In the genomic region with DNA sequence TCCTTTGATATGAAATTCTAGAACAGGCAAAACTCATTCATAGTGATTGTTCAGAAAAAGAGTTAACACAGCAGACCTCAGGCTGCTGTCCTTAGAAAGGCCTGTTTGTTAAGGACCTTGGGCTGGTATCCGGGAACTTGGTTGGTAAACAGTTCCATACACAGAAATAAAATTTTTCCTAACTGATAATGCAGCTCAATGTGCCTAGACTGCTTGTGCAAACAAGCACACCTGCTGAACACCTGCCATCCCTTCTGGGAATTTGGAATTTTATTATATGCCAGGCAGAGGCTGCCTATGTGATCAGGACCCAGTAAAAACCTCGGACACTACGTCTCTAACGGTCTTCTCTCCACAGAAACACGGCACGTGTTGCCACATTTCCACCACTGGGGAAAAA, we compare ENCODE assay signal across 29 cellular contexts. TPM values are rescaled to one million over a fixed set of nuclear protein-coding genes. Genes with fewer than 3 reads are reported as not detected.
A peak's percentile ranks its signal among the peaks of the same experiment; 100 is the strongest.
DNase-seq lines count a peak whose midpoint lies in the region; ATAC-seq, FAIRE-seq and TF ChIP-seq lines count a peak whose summit lies in the region.
"Had no signal": no experiment of that assay in that cellular context is flagged by ENCODE, and none has a peak within 500 bp of the region (broad histone marks: within the 10 kb centered on the region; RNA-seq: fewer than 3 reads in every experiment).

No MANE protein-coding gene starts in this region.

- peaks cover 77% of the 10 kb centered on the region for H3K79me2 ChIP-seq in HepG2 (ENCODE audit: insufficient read depth, low read length)

- DNase-seq in DMS153 (lab: John Stamatoyannopoulos, UW) (peak; percentile 76), DMS53 treated with DMSO at 0.1 percent for 48 hours (lab: John Stamatoyannopoulos, UW; ENCODE audit: unreplicated experiment) (peak; percentile 55), NCI-H69 (lab: John Stamatoyannopoulos, UW) (peak; percentile 65), HepG2 (ENCODE audit: low spot score) (no peak)
- DNase-seq: activated CD4-positive, alpha-beta memory T cell treated with anti-CD3 and anti-CD28 coated beads, Interleukin-2, amount 10 ng/mL, durations not matched to agents 7 days and 5 days; activated CD8-positive, alpha-beta memory T cell treated with anti-CD3 and anti-CD28 coated beads, Interleukin-2, amount 50 U/mL, for 48 hours; activated naive CD4-positive, alpha-beta T cell treated with Interleukin-2 at 50 U/mL for 16 hours; adrenal gland; DMS79; gastrocnemius medialis; kidney glomerular epithelial cell; lower lobe of right lung; midbrain; naive thymus-derived CD8-positive, alpha-beta T cell; NCI-H1048; NCI-H187 treated with DMSO at 0.1 percent for 48 hours; NCI-H446; nucleus accumbens; sigmoid colon; stimulated activated CD4-positive, alpha-beta T cell treated with anti-CD3 and anti-CD28 coated beads, Interleukin-4, amount 100 ng/mL, for 24 hours had no signal

- intact Hi-C loops in HepG2 (cut with micrococcal nuclease; ENCODE audit: unreplicated experiment): no loop called here

- no peak overlapping the region for H2AFZ ChIP-seq in HepG2 (ENCODE audit: low read length)
- H2AFZ ChIP-seq: hepatocyte had no signal

- TF ChIP-seq EP300 in HepG2 (IDR thresholded peaks at IDR 0.05; ENCODE audit: low read depth in 2 of 2, low read length in 2 of 2): no peak
- no peak for TF ChIP-seq EP300 in HepG2 (CRISPR knock-in tag; IDR thresholded peaks at IDR 0.05; ENCODE audit: borderline replicate concordance)

- POLR2A ChIA-PET in HepG2 (lab: Yijun Ruan, JAX): no interaction called here

- no peaks in the 10 kb centered on the region for H4K20me1 ChIP-seq in HepG2 (ENCODE audit: insufficient read depth, low read length)

- H3K4me3 ChIP-seq in HepG2 (replicated peaks in 1 of 3; ENCODE audit: insufficient read depth in 1 of 3, low read depth in 2 of 3, low read length in 3 of 3): no peak overlapping the region
- H3K4me3 ChIP-seq: adrenal gland, BLaER1, gastrocnemius medialis, hepatocyte, lower lobe of right lung, sigmoid colon, tibial nerve had no signal

- TF ChIP-seq CTCF in HepG2 (CRISPR knock-in tag; IDR thresholded peaks at IDR 0.05): no peak

- in situ Hi-C loops in HepG2 (cut with HindIII; ENCODE audit: extremely low pct_ligation_motif_present, low pct_unique_long_range_greater_than_20kb): no loop called here

- TF ChIP-seq RAD21 in HepG2 (CRISPR knock-in tag; IDR thresholded peaks at IDR 0.05): no peak

- ATAC-seq in HepG2 (no peak), GM21526 (IDR thresholded peaks at IDR 0.05; ENCODE audit: low FRiP score, unreplicated experiment) (no peak), HG02571 (IDR thresholded peaks at IDR 0.05; ENCODE audit: unreplicated experiment) (no peak), HG02763 (IDR thresholded peaks at IDR 0.05; ENCODE audit: unreplicated experiment) (no peak)
- ATAC-seq: gastrocnemius medialis; lower lobe of right lung; naive thymus-derived CD8-positive, alpha-beta T cell; Right ventricle myocardium inferior had no signal

- H3K9ac ChIP-seq in HepG2 (ENCODE audit: insufficient read depth, low read depth, low read length): no peak overlapping the region
- H3K9ac ChIP-seq: BLaER1 had no signal

- no peaks in the 10 kb centered on the region for H3K27me3 ChIP-seq in HepG2 (ENCODE audit: control insufficient read depth in 1 of 2, insufficient read depth in 2 of 2, low read length in 2 of 2)
- H3K27me3 ChIP-seq: adrenal gland, BLaER1, gastrocnemius medialis, hepatocyte, sigmoid colon, tibial nerve had no signal

- H3K36me3 ChIP-seq in HepG2 (replicated peaks in 1 of 2; ENCODE audit: control insufficient read depth in 1 of 2, insufficient read depth in 2 of 2, low read length in 2 of 2): no peaks in the 10 kb centered on the region; a peak in 1 of 5 replicates
- H3K36me3 ChIP-seq: adrenal gland had no signal

- WGBS in HepG2 (ENCODE audit: low lambda C conversion rate): 78% methylated on average over 6 of the region's 6 CpGs

- no peaks in the 10 kb centered on the region for H3K9me3 ChIP-seq in HepG2 (ENCODE audit: low read length)
- H3K9me3 ChIP-seq: adrenal gland, BLaER1, gastrocnemius medialis, lower lobe of right lung, sigmoid colon, tibial nerve had no signal

- no peak overlapping the region for H3K4me2 ChIP-seq in HepG2 (ENCODE audit: low read depth, low read length)
- H3K4me2 ChIP-seq: BLaER1, hepatocyte had no signal

- peaks cover 45% of the 10 kb centered on the region for H3K4me1 ChIP-seq in HepG2 (ENCODE audit: insufficient read depth, low read length)

- BruUV-seq in HepG2 (replicated peaks; lab: Mats Ljungman, UMichigan): no TSS peak

- CTCF ChIA-PET in HepG2 (lab: Yijun Ruan, JAX; ENCODE audit: low intra/inter-chr PET ratio, low total read pairs): no interaction called here

- no peak for TF ChIP-seq POLR2A in HepG2 (IDR thresholded peaks at IDR 0.05; ENCODE audit: insufficient read depth in 1 of 2, low read depth in 2 of 2, low read length in 2 of 2)

- FAIRE-seq in HepG2 (lab: Jason Lieb, UNC): no peak
- FAIRE-seq: endothelial cell of umbilical vein, G401.6 had no signal

- no peak overlapping the region for H3K27ac ChIP-seq in HepG2 (ENCODE audit: extremely low read length, insufficient read depth, low read length)
- H3K27ac ChIP-seq: BLaER1, gastrocnemius medialis, hepatocyte, lower lobe of right lung, sigmoid colon, tibial nerve had no signal

TF ChIP-seq in HepG2, 621 proteins besides CTCF, POLR2A, EP300 and RAD21 (continues in another document):
- TF ChIP-seq NFKBIZ (CRISPR knock-in tag; IDR thresholded peaks at IDR 0.05) (no peak), TGIF2 (CRISPR knock-in tag; IDR thresholded peaks at IDR 0.05) (no peak), SALL1 (CRISPR knock-in tag; IDR thresholded peaks at IDR 0.05) (peak; percentile 34; the same call in 1 of the 2 replicates), PCBP1 (IDR thresholded peaks at IDR 0.05; ENCODE audit: borderline replicate concordance, low read depth, low read length) (no peak), ZBTB14 (CRISPR knock-in tag; IDR thresholded peaks at IDR 0.05) (no peak), MBD4 (IDR thresholded peaks at IDR 0.05; ENCODE audit: borderline replicate concordance, low read length) (no peak)

RNA-seq across cellular contexts. Expression of gene THAP12, which starts 11.5 kb away (rescaled TPM):
- 51.3 and 74.3 TPM in 2 replicates for total RNA-seq in HepG2 (2016; rRNA removed; fragmentation: Illumina TruSeq; extraction: Trizol)
- total RNA-seq in HepG2 (2016; cell fraction: cytosol; rRNA removed; fragmentation: Illumina TruSeq; extraction: Trizol; ENCODE audit: low read depth): 12.1 and 16.8 TPM in 2 replicates
- 50.5 and 71.4 TPM in 2 replicates for total RNA-seq in HepG2 (2016; cell fraction: insoluble cytoplasmic fraction; rRNA removed; fragmentation: Illumina TruSeq; extraction: Trizol)
- total RNA-seq in HepG2 (2016; cell fraction: membrane; rRNA removed; fragmentation: Illumina TruSeq; extraction: Trizol): 60.5 and 71.9 TPM in 2 replicates
- total RNA-seq in HepG2 (2016; cell fraction: nucleus; rRNA removed; fragmentation: Illumina TruSeq; extraction: Trizol): 32.5 and 35.7 TPM in 2 replicates
- 14.8 and 18.8 TPM in 2 replicates for polyA plus RNA-seq in HepG2 (2011; rRNA removed)
- 7.0 and 12.9 TPM in 2 replicates for polyA plus RNA-seq in HepG2 (2011; cell fraction: cytosol; rRNA removed)
- polyA plus RNA-seq in HepG2 (2011; cell fraction: nucleus; rRNA removed): 4.3 and 5.7 TPM in 2 replicates
- 21.7 and 26.2 TPM in 2 replicates for polyA plus RNA-seq in HepG2 (2012)
- 14.2 and 14.3 TPM in 2 replicates for polyA plus RNA-seq in HepG2 (2016; cell fraction: cytosol; fragmentation: Illumina TruSeq; extraction: Trizol; ENCODE audit: low read depth)
- 60.0 and 64.8 TPM in 2 replicates for polyA plus RNA-seq in HepG2 (2016; cell fraction: insoluble cytoplasmic fraction; fragmentation: Illumina TruSeq; extraction: Trizol; ENCODE audit: low read depth)
- 44.9 and 48.1 TPM in 2 replicates for polyA plus RNA-seq in HepG2 (2016; cell fraction: membrane; fragmentation: Illumina TruSeq; extraction: Trizol; ENCODE audit: low read depth)
- 36.4 and 40.3 TPM in 2 replicates for polyA plus RNA-seq in HepG2 (2016; cell fraction: nucleus; fragmentation: Illumina TruSeq; extraction: Trizol; ENCODE audit: insufficient read depth, low read depth)
- 6.1 and 17.9 TPM in 2 replicates for polyA minus RNA-seq in HepG2 (2011; rRNA and poly(A)+ RNA removed; ENCODE audit: low replicate concordance)
- 11.9 and 17.2 TPM in 2 replicates for polyA minus RNA-seq in HepG2 (2011; cell fraction: cytosol; rRNA and poly(A)+ RNA removed)
- 28.1 and 31.5 TPM in 2 replicates for polyA minus RNA-seq in HepG2 (2011; cell fraction: nucleus; rRNA and poly(A)+ RNA removed)

RNA-seq across cellular contexts. Expression of gene GVQW3, which starts 11.7 kb away (rescaled TPM):
- 2.9 and 5.6 TPM in 2 replicates for total RNA-seq in HepG2 (2016; rRNA removed; fragmentation: Illumina TruSeq; extraction: Trizol)
- 1.2 and 1.4 TPM in 2 replicates for total RNA-seq in HepG2 (2016; cell fraction: cytosol; rRNA removed; fragmentation: Illumina TruSeq; extraction: Trizol; ENCODE audit: low read depth)
- total RNA-seq in HepG2 (2016; cell fraction: insoluble cytoplasmic fraction; rRNA removed; fragmentation: Illumina TruSeq; extraction: Trizol): 4.0 and 4.7 TPM in 2 replicates
- total RNA-seq in HepG2 (2016; cell fraction: membrane; rRNA removed; fragmentation: Illumina TruSeq; extraction: Trizol): 2.4 and 3.0 TPM in 2 replicates
- 14.0 and 15.9 TPM in 2 replicates for total RNA-seq in HepG2 (2016; cell fraction: nucleus; rRNA removed; fragmentation: Illumina TruSeq; extraction: Trizol)
- 5.0 and 5.4 TPM in 2 replicates for polyA plus RNA-seq in HepG2 (2011; rRNA removed)
- polyA plus RNA-seq in HepG2 (2011; cell fraction: cytosol; rRNA removed): 2.1 and 2.4 TPM in 2 replicates
- 8.6 and 13.2 TPM in 2 replicates for polyA plus RNA-seq in HepG2 (2011; cell fraction: nucleus; rRNA removed)
- 2.7 and 4.3 TPM in 2 replicates for polyA plus RNA-seq in HepG2 (2012)
- polyA plus RNA-seq in HepG2 (2016; cell fraction: cytosol; fragmentation: Illumina TruSeq; extraction: Trizol; ENCODE audit: low read depth): 0.47 and 0.55 TPM in 2 replicates
- polyA plus RNA-seq in HepG2 (2016; cell fraction: insoluble cytoplasmic fraction; fragmentation: Illumina TruSeq; extraction: Trizol; ENCODE audit: low read depth): 1.3 and 2.2 TPM in 2 replicates
- polyA plus RNA-seq in HepG2 (2016; cell fraction: membrane; fragmentation: Illumina TruSeq; extraction: Trizol; ENCODE audit: low read depth): 1.2 and 1.4 TPM in 2 replicates
- 11.5 TPM in 2 replicates for polyA plus RNA-seq in HepG2 (2016; cell fraction: nucleus; fragmentation: Illumina TruSeq; extraction: Trizol; ENCODE audit: insufficient read depth, low read depth)
- 5.4 and 9.4 TPM in 2 replicates for polyA minus RNA-seq in HepG2 (2011; rRNA and poly(A)+ RNA removed; ENCODE audit: low replicate concordance)
- 1.5 and 1.7 TPM in 2 replicates for polyA minus RNA-seq in HepG2 (2011; cell fraction: cytosol; rRNA and poly(A)+ RNA removed)
- 13.8 and 16.8 TPM in 2 replicates for polyA minus RNA-seq in HepG2 (2011; cell fraction: nucleus; rRNA and poly(A)+ RNA removed)
